ENCODE assay signal across 8 cellular contexts in the genomic region with DNA sequence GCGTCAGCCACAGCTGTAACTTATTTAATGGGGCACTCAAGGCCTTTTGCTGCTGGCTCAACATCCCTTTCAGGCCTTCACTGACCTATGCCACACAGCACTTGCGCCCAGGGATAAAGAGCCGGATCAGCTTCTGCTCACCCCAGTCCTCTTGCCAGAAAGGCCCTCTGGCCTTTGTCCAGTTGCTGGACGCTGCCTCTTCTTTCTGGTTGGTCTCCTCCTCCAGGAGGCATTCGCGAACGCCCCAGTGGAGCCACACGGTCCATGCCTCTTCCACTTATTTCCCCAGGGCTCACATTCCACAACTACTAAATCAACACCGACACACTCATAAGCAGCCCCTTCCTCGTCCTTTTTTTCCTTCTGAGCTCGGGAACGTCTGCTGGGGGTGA. TPM values are rescaled to one million over a fixed set of nuclear protein-coding genes. Genes with fewer than 3 reads are reported as not detected.
DNase-seq lines count a peak whose midpoint lies in the region; ATAC-seq and TF ChIP-seq lines count a peak whose summit lies in the region.

No MANE protein-coding gene starts in this region.

- H3K4me3 ChIP-seq in BLaER1 treated with 17β-estradiol and CSF1 and Interleukin-3, amounts not matched to agents 10 nM and 100 nM: peak overlapping the region; percentile 65 to 96 (median 86)
- peak overlapping the region; percentile 72 for H3K4me3 ChIP-seq in colonic mucosa
- H3K4me3 ChIP-seq in right lobe of liver: peak overlapping the region; percentile 97 to 100 (median 98)

- TF ChIP-seq CTCF in colonic mucosa (IDR thresholded peaks at IDR 0.05): no peak
- TF ChIP-seq CTCF in right lobe of liver (IDR thresholded peaks at IDR 0.05): no peak

- no peak for TF ChIP-seq POLR2A in right lobe of liver (IDR thresholded peaks at IDR 0.05)

- peak overlapping the region; percentile 80 to 93 (median 88) for H3K9ac ChIP-seq in BLaER1 treated with 17β-estradiol and CSF1 and Interleukin-3, amounts not matched to agents 10 nM and 100 nM
- peak overlapping the region; percentile 84 to 98 for H3K9ac ChIP-seq in colonic mucosa (ENCODE audit: low read depth in 2 of 2, low read length in 2 of 2)

- H3K4me2 ChIP-seq in BLaER1 treated with 17β-estradiol and CSF1 and Interleukin-3, amounts not matched to agents 10 nM and 100 nM: peak overlapping the region; percentile 79 to 99 (median 92)

- DNase-seq in LHCN-M2 (ENCODE audit: low read depth): peak; percentile 49
- peak; percentile 35 for DNase-seq in colonic mucosa
- DNase-seq in right lobe of liver: peak; percentile 37 to 75 (median 75)
- peak in 32 of 49 donors; percentile 1 to 62 (median 14) for DNase-seq in substantia nigra (lab: John Stamatoyannopoulos, UW)
- no peak for DNase-seq in ecto neural progenitor cell (ENCODE audit: low spot score)

- peaks cover 20 to 35% (median 31%) of the 10 kb centered on the region in 10 experiments for H3K4me1 ChIP-seq in BLaER1 treated with 17β-estradiol and CSF1 and Interleukin-3, amounts not matched to agents 10 nM and 100 nM
- H3K4me1 ChIP-seq in colonic mucosa: no peaks in the 10 kb centered on the region
- peaks cover 0 to 19% (median 2%) of the 10 kb centered on the region in 4 donors for H3K4me1 ChIP-seq in right lobe of liver

- ATAC-seq in right lobe of liver: peak; percentile 2 to 40 (median 10)
- no peak for ATAC-seq in HG02678 (IDR thresholded peaks at IDR 0.05; ENCODE audit: unreplicated experiment)
- no peak for ATAC-seq in HG02840 (IDR thresholded peaks at IDR 0.05; ENCODE audit: low FRiP score, unreplicated experiment)

- peaks cover 0 to 4% (median 0%) of the 10 kb centered on the region in 11 experiments; a peak in 8 of 22 replicates for H3K36me3 ChIP-seq in BLaER1 treated with 17β-estradiol and CSF1 and Interleukin-3, amounts not matched to agents 10 nM and 100 nM
- H3K36me3 ChIP-seq in colonic mucosa (no peaks in the 10 kb centered on the region), right lobe of liver (no peaks in the 10 kb centered on the region)

- H4K20me1 ChIP-seq in BLaER1 treated with 17β-estradiol and CSF1 and Interleukin-3, amounts not matched to agents 10 nM and 100 nM: no peaks in the 10 kb centered on the region

- 5% methylated on average over 9 of the region's 12 CpGs for WGBS in right lobe of liver (ENCODE audit: insufficient coverage, low coverage, low lambda C conversion rate, missing lambda C conversion rate)

- peaks cover 25 to 65% (median 39%) of the 10 kb centered on the region in 11 experiments for H3K9me3 ChIP-seq in BLaER1 treated with 17β-estradiol and CSF1 and Interleukin-3, amounts not matched to agents 10 nM and 100 nM (replicated peaks in 1 of 11)
- no peaks in the 10 kb centered on the region for H3K9me3 ChIP-seq in colonic mucosa
- no peaks in the 10 kb centered on the region for H3K9me3 ChIP-seq in right lobe of liver

- no peaks in the 10 kb centered on the region for H3K27me3 ChIP-seq in BLaER1 treated with 17β-estradiol and CSF1 and Interleukin-3, amounts not matched to agents 10 nM and 100 nM
- no peaks in the 10 kb centered on the region for H3K27me3 ChIP-seq in colonic mucosa
- H3K27me3 ChIP-seq in right lobe of liver: no peaks in the 10 kb centered on the region

- intact Hi-C loops in colonic mucosa (cut with DNase I) (loop anchor here (10.0 kb wide), 2 partner anchors 409 to 1759 kb away; partner anchors contain the start of genes ZNF582 and ZNF776), right lobe of liver (cut with DNase I) (loop anchor here in 1 of 2 donors (10.0 kb wide), 1 partner anchor 419 kb away; no protein-coding TSS in a partner anchor)

- H3K27ac ChIP-seq in BLaER1 treated with 17β-estradiol and CSF1 and Interleukin-3, amounts not matched to agents 10 nM and 100 nM: peak overlapping the region; percentile 56 to 87 (median 84)
- H3K27ac ChIP-seq in colonic mucosa (peak overlapping the region; percentile 70), right lobe of liver (peak overlapping the region; percentile 71 to 88 (median 84)), substantia nigra (ENCODE audit: low read depth, low read length, poor library complexity, severe bottlenecking) (peak overlapping the region; percentile 86)

RNA-seq across cellular contexts. Expression of gene ZNF329, which starts 3.7 kb away (rescaled TPM):
- total RNA-seq in LHCN-M2 (2014; rRNA removed): 10.5 and 11.8 TPM in 2 replicates
- polyA plus RNA-seq in LHCN-M2 (2012): 5.1 TPM
- 1 to 10 TPM; 3.9 to 5.9 TPM for total RNA-seq in colonic mucosa
- total RNA-seq in right lobe of liver: 1 to 10 TPM; 2.0 to 7.2 (median 2.9) TPM

RNA-seq across cellular contexts. Expression of gene ZNF274, which starts 28.6 kb away (rescaled TPM):
- total RNA-seq in LHCN-M2 (2014; rRNA removed) (12.2 and 12.7 TPM in 2 replicates), colonic mucosa (10 to 100 TPM; 16.3 to 17.1 TPM), right lobe of liver (10 to 100 TPM; 12.7 to 18.5 (median 14.4) TPM)
- polyA plus RNA-seq in LHCN-M2 (2012): 7.6 TPM

RNA-seq across cellular contexts. Expression of gene ZSCAN18, which starts 56.3 kb away (rescaled TPM):
- total RNA-seq in LHCN-M2 (2014; rRNA removed): 57.6 and 59.5 TPM in 2 replicates
- polyA plus RNA-seq in LHCN-M2 (2012): 42.5 TPM
- 10 to 100 TPM; 17.1 to 22.9 TPM for total RNA-seq in colonic mucosa
- 10 to 100 TPM in 4 of 6 experiments, 1 to 10 TPM in 2; 6.3 to 17.1 (median 10.7) TPM for total RNA-seq in right lobe of liver

Comparison
In these comparisons a context has a peak if more than half of its experiments do, and no peak if none do; other contexts are left out.
1. ATAC-seq: peak in right lobe of liver (4 of 4); none in HG02678 (single experiment) and HG02840 (single experiment).
2. Peak in every context shown above with its lines, with median percentiles within 50 percentile points of each other: H3K27ac ChIP-seq and H3K4me3 ChIP-seq.